Comparison of ENCODE assay signal across 11 cellular contexts in the genomic region with DNA sequence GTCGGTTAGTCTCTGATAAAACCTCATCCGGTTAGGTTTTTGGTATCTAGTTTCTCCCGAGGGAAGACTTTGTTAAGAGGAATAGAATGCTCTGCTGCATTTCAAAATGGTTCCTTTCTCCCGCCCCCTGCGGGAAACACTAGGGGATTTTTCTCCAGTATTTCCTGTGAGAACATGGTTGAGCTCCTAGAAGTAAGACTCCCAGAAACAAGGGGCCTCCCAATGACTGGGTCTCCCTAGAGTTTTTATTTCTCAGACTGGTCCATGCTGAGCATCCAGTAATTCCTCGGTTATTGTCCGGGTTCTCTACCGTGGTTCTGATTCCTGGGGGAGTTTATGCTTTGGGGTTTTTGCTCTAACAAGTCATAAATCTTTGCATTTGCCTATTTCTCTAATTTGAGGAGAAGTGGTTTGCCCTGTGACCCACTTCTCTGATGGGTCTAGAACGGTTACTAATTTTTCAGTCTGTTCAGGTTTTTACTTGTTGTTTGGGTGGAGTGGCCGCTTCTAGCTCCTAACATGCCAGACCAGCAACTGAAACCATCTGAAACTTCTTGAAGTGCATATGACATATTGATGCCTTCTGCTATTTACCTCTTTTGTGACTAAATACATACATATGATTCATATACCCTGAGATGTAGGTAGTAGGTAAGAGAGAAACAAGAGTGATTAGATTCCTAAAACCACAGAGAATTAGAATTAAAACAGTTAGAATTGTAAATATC. TPM values are rescaled to one million over a fixed set of nuclear protein-coding genes. Genes with fewer than 3 reads are reported as not detected.
A peak's percentile ranks its signal among the peaks of the same experiment; 100 is the strongest.
DNase-seq lines count a peak whose midpoint lies in the region; ATAC-seq lines count a peak whose summit lies in the region.
"Had no signal": no experiment of that assay in that cellular context is flagged by ENCODE, and none has a peak within 500 bp of the region (broad histone marks: within the 10 kb centered on the region; RNA-seq: fewer than 3 reads in every experiment).

No MANE protein-coding gene starts in this region.

- H3K4me1 ChIP-seq in BLaER1 treated with 17β-estradiol and CSF1 and Interleukin-3, amounts not matched to agents 10 nM and 100 nM = peaks cover 21 to 44% (median 26%) of the 10 kb centered on the region in 10 experiments

- POLR2A ChIA-PET in activated CD8-positive, alpha-beta T cell treated with anti-CD3 and anti-CD28 coated beads, Interleukin-2, amount 10 ng/mL, durations not matched to agents 7 days and 5 days (lab: Charles Lee) = interaction anchor here (0.5 kb wide), 1 partner anchor 21 kb away, joined by 3 read pairs; no protein-coding TSS in a partner anchor

- peak overlapping the region in 4 of 11 experiments; percentile 5 to 27 (median 12); a peak in 1 of 22 replicates for H3K9ac ChIP-seq in BLaER1 treated with 17β-estradiol and CSF1 and Interleukin-3, amounts not matched to agents 10 nM and 100 nM

- no peaks in the 10 kb centered on the region for H3K9me3 Mint-ChIP-seq in activated CD8-positive, alpha-beta T cell treated with anti-CD3 and anti-CD28 coated beads, Interleukin-2, amount 10 ng/mL, durations not matched to agents 7 days and 5 days (ENCODE audit: insufficient read depth)
- H3K9me3 Mint-ChIP-seq: endodermal cell had no signal

- H3K4me3 ChIP-seq in BLaER1 treated with 17β-estradiol and CSF1 and Interleukin-3, amounts not matched to agents 10 nM and 100 nM = no peak overlapping the region

- H3K27me3 ChIP-seq in BLaER1 treated with 17β-estradiol and CSF1 and Interleukin-3, amounts not matched to agents 10 nM and 100 nM = no peaks in the 10 kb centered on the region

- peak overlapping the region; percentile 59 for H3K27ac Mint-ChIP-seq in activated CD8-positive, alpha-beta T cell treated with anti-CD3 and anti-CD28 coated beads, Interleukin-2, amount 10 ng/mL, durations not matched to agents 7 days and 5 days
- H3K27ac Mint-ChIP-seq: endodermal cell had no signal

- H3K36me3 ChIP-seq in BLaER1 treated with 17β-estradiol and CSF1 and Interleukin-3, amounts not matched to agents 10 nM and 100 nM = peaks cover 0 to 5% (median 0%) of the 10 kb centered on the region in 11 experiments; a peak in 1 of 22 replicates

- no peaks in the 10 kb centered on the region for H4K20me1 ChIP-seq in BLaER1 treated with 17β-estradiol and CSF1 and Interleukin-3, amounts not matched to agents 10 nM and 100 nM

- no peak for DNase-seq in activated CD8-positive, alpha-beta T cell treated with anti-CD3 and anti-CD28 coated beads, Interleukin-2, amount 10 ng/mL, durations not matched to agents 7 days and 5 days
- DNase-seq in SKM-1 (lab: John Stamatoyannopoulos, UW; ENCODE audit: unreplicated experiment) = no peak
- no peak for DNase-seq in DMS53 treated with DMSO at 0.1 percent for 48 hours (lab: John Stamatoyannopoulos, UW; ENCODE audit: unreplicated experiment)
- no peak for DNase-seq in effector CD4-positive, alpha-beta T cell
- DNase-seq: activated CD8-positive, alpha-beta memory T cell treated with anti-CD3 and anti-CD28 coated beads, Interleukin-2, amount 50 U/mL, for 48 hours; endodermal cell had no signal

- peaks cover 63% of the 10 kb centered on the region for H3K4me1 Mint-ChIP-seq in activated CD8-positive, alpha-beta T cell treated with anti-CD3 and anti-CD28 coated beads, Interleukin-2, amount 10 ng/mL, durations not matched to agents 7 days and 5 days (ENCODE audit: low read depth)

- no peaks in the 10 kb centered on the region for H3K27me3 Mint-ChIP-seq in activated CD8-positive, alpha-beta T cell treated with anti-CD3 and anti-CD28 coated beads, Interleukin-2, amount 10 ng/mL, durations not matched to agents 7 days and 5 days (ENCODE audit: low read depth)

- CTCF ChIA-PET in activated CD8-positive, alpha-beta T cell treated with anti-CD3 and anti-CD28 coated beads, Interleukin-2, amount 10 ng/mL, durations not matched to agents 7 days and 5 days (lab: Charles Lee) = interaction anchor here (0.7 to 9.2 kb wide), 12 partner anchors 10 to 648 kb away, joined by 3 to 107 read pairs (median 16); partner anchors contain the start of gene MUCL1

- H3K4me3 Mint-ChIP-seq in activated CD8-positive, alpha-beta T cell treated with anti-CD3 and anti-CD28 coated beads, Interleukin-2, amount 10 ng/mL, durations not matched to agents 7 days and 5 days = no peak overlapping the region
- H3K4me3 Mint-ChIP-seq: endodermal cell had no signal

- no peak overlapping the region; a peak in 2 of 22 replicates for H3K27ac ChIP-seq in BLaER1 treated with 17β-estradiol and CSF1 and Interleukin-3, amounts not matched to agents 10 nM and 100 nM

- peaks cover 87% of the 10 kb centered on the region for H3K36me3 Mint-ChIP-seq in activated CD8-positive, alpha-beta T cell treated with anti-CD3 and anti-CD28 coated beads, Interleukin-2, amount 10 ng/mL, durations not matched to agents 7 days and 5 days (ENCODE audit: low read depth)

- ATAC-seq in GM18873 (IDR thresholded peaks at IDR 0.05; ENCODE audit: low FRiP score, unreplicated experiment) (peak; percentile 80), HG02973 (IDR thresholded peaks at IDR 0.05; ENCODE audit: unreplicated experiment) (peak; percentile 69), HG03108 (IDR thresholded peaks at IDR 0.05; ENCODE audit: unreplicated experiment) (no peak)
- no peak for ATAC-seq in activated CD8-positive, alpha-beta T cell treated with anti-CD3 and anti-CD28 coated beads, Interleukin-2, amount 10 ng/mL, durations not matched to agents 7 days and 5 days

- H3K4me2 ChIP-seq in BLaER1 treated with 17β-estradiol and CSF1 and Interleukin-3, amounts not matched to agents 10 nM and 100 nM = peak overlapping the region; percentile 33 to 78 (median 63)

- no peaks in the 10 kb centered on the region for H3K9me3 ChIP-seq in BLaER1 treated with 17β-estradiol and CSF1 and Interleukin-3, amounts not matched to agents 10 nM and 100 nM (replicated peaks in 1 of 11)

RNA-seq across cellular contexts. Expression of gene TESPA1, which starts 25.1 kb away (rescaled TPM):
- total RNA-seq in activated CD8-positive, alpha-beta T cell treated with anti-CD3 and anti-CD28 coated beads, Interleukin-2, amount 10 ng/mL, durations not matched to agents 7 days and 5 days = 10 to 100 TPM; 81.0 to 84.6 TPM
- total RNA-seq: endodermal cell, renal cortical epithelial cell had no signal

Comparison
In these comparisons a context has a peak if more than half of its experiments do, and no peak if none do; other contexts are left out.
1. ATAC-seq: peak in GM18873 (single experiment) and HG02973 (single experiment); none in activated CD8-positive, alpha-beta T cell treated with anti-CD3 and anti-CD28 coated beads, Interleukin-2, amount 10 ng/mL, durations not matched to agents 7 days and 5 days (single experiment) and HG03108 (single experiment).